ENCODE assay signal across 1 cellular context in the genomic region with DNA sequence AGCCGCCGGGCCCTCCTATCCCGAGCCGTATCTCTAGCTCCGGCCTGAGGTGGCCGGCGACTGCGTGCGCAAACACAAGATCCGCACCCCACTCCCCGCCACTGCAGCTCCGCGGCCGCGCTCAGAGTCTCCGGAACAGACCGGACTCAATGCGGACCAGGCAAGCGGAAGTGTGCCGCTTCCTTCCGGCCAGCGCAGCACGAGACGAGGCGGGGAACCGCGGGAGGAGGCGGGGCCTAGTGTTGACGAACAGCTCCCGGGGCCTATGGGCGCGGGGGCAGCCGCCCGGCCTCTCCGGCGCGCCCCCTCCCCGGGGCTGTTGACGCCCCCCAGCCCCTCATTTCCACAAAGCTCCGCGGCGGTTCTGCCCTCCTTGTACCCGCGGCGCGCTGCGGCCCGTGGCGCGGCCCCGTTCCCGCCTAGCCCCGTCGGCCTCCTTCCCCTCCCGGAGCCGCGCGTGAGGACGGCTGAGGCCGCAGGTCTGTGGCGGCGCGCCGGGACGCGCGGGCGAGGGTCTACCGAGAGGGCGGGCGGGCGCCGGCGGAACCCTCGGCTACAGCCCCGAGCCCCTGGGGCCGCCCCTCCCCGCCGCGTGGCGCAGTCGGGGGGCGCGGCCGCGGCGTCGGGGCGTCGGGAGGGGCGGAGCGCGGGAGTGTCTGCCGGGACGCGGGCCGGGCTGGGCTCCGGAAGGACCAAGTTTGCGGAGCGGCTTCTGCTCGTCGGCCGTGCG.
TF ChIP-seq lines count a peak whose summit lies in the region.

A gene with protein sequence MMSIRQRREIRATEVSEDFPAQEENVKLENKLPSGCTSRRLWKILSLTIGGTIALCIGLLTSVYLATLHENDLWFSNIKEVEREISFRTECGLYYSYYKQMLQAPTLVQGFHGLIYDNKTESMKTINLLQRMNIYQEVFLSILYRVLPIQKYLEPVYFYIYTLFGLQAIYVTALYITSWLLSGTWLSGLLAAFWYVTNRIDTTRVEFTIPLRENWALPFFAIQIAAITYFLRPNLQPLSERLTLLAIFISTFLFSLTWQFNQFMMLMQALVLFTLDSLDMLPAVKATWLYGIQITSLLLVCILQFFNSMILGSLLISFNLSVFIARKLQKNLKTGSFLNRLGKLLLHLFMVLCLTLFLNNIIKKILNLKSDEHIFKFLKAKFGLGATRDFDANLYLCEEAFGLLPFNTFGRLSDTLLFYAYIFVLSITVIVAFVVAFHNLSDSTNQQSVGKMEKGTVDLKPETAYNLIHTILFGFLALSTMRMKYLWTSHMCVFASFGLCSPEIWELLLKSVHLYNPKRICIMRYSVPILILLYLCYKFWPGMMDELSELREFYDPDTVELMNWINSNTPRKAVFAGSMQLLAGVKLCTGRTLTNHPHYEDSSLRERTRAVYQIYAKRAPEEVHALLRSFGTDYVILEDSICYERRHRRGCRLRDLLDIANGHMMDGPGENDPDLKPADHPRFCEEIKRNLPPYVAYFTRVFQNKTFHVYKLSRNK (plus strand): TSS at position 340 of the 730 bp plus-strand sequence. CDS start 2,484 bp downstream, outside the sequence.

TF ChIP-seq in HEK293, 187 proteins besides CTCF, POLR2A, EP300 and RAD21 (continued from another document and continues in another):
- TF ChIP-seq ZBTB11 (tag by site-specific recombination; conservative IDR thresholded peaks at IDR 0.05; ENCODE audit: low read depth) = peak; percentile 99
- no peak for TF ChIP-seq MZF1 (tag by site-specific recombination; IDR thresholded peaks at IDR 0.05; ENCODE audit: borderline replicate concordance)
- TF ChIP-seq ZNF707 (tag by site-specific recombination; IDR thresholded peaks at IDR 0.05) = no peak
- no peak for TF ChIP-seq MEIS1 (CRISPR knock-in tag; IDR thresholded peaks at IDR 0.05; ENCODE audit: borderline replicate concordance)
- TF ChIP-seq ZNF391 (tag by site-specific recombination; IDR thresholded peaks at IDR 0.05; ENCODE audit: borderline replicate concordance, low read depth) = no peak
- TF ChIP-seq KLF10 (tag by site-specific recombination; IDR thresholded peaks at IDR 0.05) = peak; percentile 96
- TF ChIP-seq ZNF639 (tag by site-specific recombination; IDR thresholded peaks at IDR 0.05) = peak; percentile 75
- no peak for TF ChIP-seq ZNF530 (tag by site-specific recombination; IDR thresholded peaks at IDR 0.05; ENCODE audit: low read depth)
- TF ChIP-seq ZNF473 (tag by site-specific recombination; IDR thresholded peaks at IDR 0.05) = no peak
- TF ChIP-seq KLF8 (tag by site-specific recombination; IDR thresholded peaks at IDR 0.05) = peak; percentile 96
- TF ChIP-seq ZFP3 (tag by site-specific recombination; IDR thresholded peaks at IDR 0.05; ENCODE audit: low read depth) = no peak
- TF ChIP-seq, protein P1, sequence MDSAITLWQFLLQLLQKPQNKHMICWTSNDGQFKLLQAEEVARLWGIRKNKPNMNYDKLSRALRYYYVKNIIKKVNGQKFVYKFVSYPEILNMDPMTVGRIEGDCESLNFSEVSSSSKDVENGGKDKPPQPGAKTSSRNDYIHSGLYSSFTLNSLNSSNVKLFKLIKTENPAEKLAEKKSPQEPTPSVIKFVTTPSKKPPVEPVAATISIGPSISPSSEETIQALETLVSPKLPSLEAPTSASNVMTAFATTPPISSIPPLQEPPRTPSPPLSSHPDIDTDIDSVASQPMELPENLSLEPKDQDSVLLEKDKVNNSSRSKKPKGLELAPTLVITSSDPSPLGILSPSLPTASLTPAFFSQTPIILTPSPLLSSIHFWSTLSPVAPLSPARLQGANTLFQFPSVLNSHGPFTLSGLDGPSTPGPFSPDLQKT (IDR thresholded peaks at IDR 0.05; ENCODE audit: borderline replicate concordance, low read depth, low read length) = peak; percentile 60; the same call in 1 of the 2 replicates
- TF ChIP-seq, protein P2, sequence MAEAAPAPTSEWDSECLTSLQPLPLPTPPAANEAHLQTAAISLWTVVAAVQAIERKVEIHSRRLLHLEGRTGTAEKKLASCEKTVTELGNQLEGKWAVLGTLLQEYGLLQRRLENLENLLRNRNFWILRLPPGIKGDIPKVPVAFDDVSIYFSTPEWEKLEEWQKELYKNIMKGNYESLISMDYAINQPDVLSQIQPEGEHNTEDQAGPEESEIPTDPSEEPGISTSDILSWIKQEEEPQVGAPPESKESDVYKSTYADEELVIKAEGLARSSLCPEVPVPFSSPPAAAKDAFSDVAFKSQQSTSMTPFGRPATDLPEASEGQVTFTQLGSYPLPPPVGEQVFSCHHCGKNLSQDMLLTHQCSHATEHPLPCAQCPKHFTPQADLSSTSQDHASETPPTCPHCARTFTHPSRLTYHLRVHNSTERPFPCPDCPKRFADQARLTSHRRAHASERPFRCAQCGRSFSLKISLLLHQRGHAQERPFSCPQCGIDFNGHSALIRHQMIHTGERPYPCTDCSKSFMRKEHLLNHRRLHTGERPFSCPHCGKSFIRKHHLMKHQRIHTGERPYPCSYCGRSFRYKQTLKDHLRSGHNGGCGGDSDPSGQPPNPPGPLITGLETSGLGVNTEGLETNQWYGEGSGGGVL (tag by site-specific recombination; IDR thresholded peaks at IDR 0.05) = peak; percentile 13; the same call in 1 of the 2 replicates
- no peak; the same call in 1 of the 2 replicates for TF ChIP-seq ZBTB48 (tag by site-specific recombination; IDR thresholded peaks at IDR 0.05)
- TF ChIP-seq, protein P3, sequence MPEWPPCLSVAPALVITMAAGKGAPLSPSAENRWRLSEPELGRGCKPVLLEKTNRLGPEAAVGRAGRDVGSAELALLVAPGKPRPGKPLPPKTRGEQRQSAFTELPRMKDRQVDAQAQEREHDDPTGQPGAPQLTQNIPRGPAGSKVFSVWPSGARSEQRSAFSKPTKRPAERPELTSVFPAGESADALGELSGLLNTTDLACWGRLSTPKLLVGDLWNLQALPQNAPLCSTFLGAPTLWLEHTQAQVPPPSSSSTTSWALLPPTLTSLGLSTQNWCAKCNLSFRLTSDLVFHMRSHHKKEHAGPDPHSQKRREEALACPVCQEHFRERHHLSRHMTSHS (tag by site-specific recombination; IDR thresholded peaks at IDR 0.05) = no peak
- TF ChIP-seq, protein P4, sequence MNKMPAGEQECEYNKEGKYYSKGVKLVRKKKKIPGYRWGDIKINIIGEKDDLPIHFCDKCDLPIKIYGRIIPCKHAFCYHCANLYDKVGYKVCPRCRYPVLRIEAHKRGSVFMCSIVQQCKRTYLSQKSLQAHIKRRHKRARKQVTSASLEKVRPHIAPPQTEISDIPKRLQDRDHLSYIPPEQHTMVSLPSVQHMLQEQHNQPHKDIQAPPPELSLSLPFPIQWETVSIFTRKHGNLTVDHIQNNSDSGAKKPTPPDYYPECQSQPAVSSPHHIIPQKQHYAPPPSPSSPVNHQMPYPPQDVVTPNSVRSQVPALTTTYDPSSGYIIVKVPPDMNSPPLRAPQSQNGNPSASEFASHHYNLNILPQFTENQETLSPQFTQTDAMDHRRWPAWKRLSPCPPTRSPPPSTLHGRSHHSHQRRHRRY (tag by site-specific recombination; IDR thresholded peaks at IDR 0.05) = no peak
- TF ChIP-seq ZNF37A (tag by site-specific recombination; IDR thresholded peaks at IDR 0.05) = 0 out of 2 replicates have a peak, but pooled peaks have one; percentile 27
- no peak for TF ChIP-seq ZNF670 (tag by site-specific recombination; IDR thresholded peaks at IDR 0.05; ENCODE audit: low read depth)
- TF ChIP-seq GLI4 (tag by site-specific recombination; IDR thresholded peaks at IDR 0.05) = no peak
- TF ChIP-seq, protein P5, sequence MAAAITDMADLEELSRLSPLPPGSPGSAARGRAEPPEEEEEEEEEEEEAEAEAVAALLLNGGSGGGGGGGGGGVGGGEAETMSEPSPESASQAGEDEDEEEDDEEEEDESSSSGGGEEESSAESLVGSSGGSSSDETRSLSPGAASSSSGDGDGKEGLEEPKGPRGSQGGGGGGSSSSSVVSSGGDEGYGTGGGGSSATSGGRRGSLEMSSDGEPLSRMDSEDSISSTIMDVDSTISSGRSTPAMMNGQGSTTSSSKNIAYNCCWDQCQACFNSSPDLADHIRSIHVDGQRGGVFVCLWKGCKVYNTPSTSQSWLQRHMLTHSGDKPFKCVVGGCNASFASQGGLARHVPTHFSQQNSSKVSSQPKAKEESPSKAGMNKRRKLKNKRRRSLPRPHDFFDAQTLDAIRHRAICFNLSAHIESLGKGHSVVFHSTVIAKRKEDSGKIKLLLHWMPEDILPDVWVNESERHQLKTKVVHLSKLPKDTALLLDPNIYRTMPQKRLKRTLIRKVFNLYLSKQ (tag by site-specific recombination; IDR thresholded peaks at IDR 0.05; ENCODE audit: borderline replicate concordance) = no peak
- TF ChIP-seq ZNF23 (tag by site-specific recombination; IDR thresholded peaks at IDR 0.05; ENCODE audit: borderline replicate concordance) = no peak
- no peak for TF ChIP-seq ZNF776 (tag by site-specific recombination; IDR thresholded peaks at IDR 0.05; ENCODE audit: borderline replicate concordance)
- TF ChIP-seq ZNF10 (tag by site-specific recombination; IDR thresholded peaks at IDR 0.05) = no peak
- no peak for TF ChIP-seq ZFP41 (tag by site-specific recombination; IDR thresholded peaks at IDR 0.05; ENCODE audit: borderline replicate concordance)
- TF ChIP-seq ZNF692 (tag by site-specific recombination; IDR thresholded peaks at IDR 0.05) = peak; percentile 84; the same call in 1 of the 2 replicates
- no peak; the same call in 1 of the 2 replicates for TF ChIP-seq ZNF221 (tag by site-specific recombination; IDR thresholded peaks at IDR 0.05; ENCODE audit: borderline replicate concordance)
- TF ChIP-seq HIC1 (tag by site-specific recombination; IDR thresholded peaks at IDR 0.05) = no peak
- TF ChIP-seq ZNF350 (tag by site-specific recombination; IDR thresholded peaks at IDR 0.05) = no peak
- TF ChIP-seq HOXC10 (CRISPR knock-in tag; IDR thresholded peaks at IDR 0.05) = no peak
- TF ChIP-seq, protein P6, sequence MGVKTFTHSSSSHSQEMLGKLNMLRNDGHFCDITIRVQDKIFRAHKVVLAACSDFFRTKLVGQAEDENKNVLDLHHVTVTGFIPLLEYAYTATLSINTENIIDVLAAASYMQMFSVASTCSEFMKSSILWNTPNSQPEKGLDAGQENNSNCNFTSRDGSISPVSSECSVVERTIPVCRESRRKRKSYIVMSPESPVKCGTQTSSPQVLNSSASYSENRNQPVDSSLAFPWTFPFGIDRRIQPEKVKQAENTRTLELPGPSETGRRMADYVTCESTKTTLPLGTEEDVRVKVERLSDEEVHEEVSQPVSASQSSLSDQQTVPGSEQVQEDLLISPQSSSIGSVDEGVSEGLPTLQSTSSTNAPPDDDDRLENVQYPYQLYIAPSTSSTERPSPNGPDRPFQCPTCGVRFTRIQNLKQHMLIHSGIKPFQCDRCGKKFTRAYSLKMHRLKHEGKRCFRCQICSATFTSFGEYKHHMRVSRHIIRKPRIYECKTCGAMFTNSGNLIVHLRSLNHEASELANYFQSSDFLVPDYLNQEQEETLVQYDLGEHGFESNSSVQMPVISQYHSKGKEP (tag by site-specific recombination; IDR thresholded peaks at IDR 0.05) = no peak
- TF ChIP-seq ZNF426 (tag by site-specific recombination; IDR thresholded peaks at IDR 0.05) = no peak
- no peak for TF ChIP-seq ZNF48 (tag by site-specific recombination; IDR thresholded peaks at IDR 0.05)
